ENCODE assay signal across 8 cellular contexts in the genomic region with DNA sequence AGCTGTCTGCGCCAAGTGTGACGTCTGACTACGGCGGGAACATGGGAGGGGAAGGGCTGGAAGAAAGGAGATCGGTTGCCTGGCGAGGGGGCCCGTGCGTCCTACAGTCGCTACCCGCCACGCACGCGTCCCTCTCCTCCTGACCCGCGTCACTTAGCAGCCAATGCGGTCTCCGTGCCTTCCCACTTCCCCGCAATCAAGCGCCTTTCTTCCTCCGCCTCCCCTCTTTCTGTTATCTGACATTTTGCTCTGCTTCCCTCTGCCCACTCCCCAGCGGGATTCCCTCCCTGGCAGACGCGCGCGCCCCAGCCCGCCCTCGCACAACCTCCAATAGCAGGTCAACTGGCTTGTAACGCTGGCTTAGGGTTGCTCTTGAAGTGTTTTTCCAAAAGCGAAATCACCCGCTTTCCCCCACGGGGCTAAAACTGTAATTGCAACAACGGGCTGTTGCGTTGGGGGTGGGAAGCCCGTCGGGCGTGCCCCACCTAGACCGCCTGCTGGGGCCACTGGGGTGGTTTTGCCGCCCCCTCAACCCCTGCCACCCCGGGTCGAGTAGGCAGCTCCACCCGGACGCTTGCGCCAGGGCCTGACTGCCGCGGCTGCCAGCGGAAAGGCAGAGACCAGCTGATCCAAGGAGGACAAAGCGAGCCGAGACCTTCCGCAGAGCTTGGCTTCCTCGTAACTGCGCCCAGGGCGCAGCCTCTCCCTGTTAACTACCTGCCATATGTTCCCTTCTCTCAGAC. TPM values are rescaled to one million over a fixed set of nuclear protein-coding genes. Genes with fewer than 3 reads are reported as not detected.
DNase-seq lines count a peak whose midpoint lies in the region; ATAC-seq and TF ChIP-seq lines count a peak whose summit lies in the region.

No MANE protein-coding gene starts in this region.

- peak overlapping the region; percentile 5 to 73 (median 46) for H3K4me3 ChIP-seq in adrenal gland

- WGBS in adrenal gland, 4 donors, result 1% methylated on average over 28 to 52 of the region's 52 CpGs

- peak in 1 of 6 experiments; percentile 7 for TF ChIP-seq CTCF in adrenal gland (IDR thresholded peaks at IDR 0.05)

- peak overlapping the region in 3 of 5 donors; percentile 4 to 75 (median 56) for H3K27ac ChIP-seq in adrenal gland

- peak in 1 of 2 donors; percentile 16 for TF ChIP-seq POLR2A in adrenal gland (IDR thresholded peaks at IDR 0.05)

- H3K9me3 ChIP-seq in adrenal gland (replicated peaks in 1 of 3), result no peaks in the 10 kb centered on the region

- H3K27me3 ChIP-seq in adrenal gland, result no peaks in the 10 kb centered on the region

- DNase-seq in EL, result peak; percentile 62
- peak; percentile 50 for DNase-seq in NOMO-1 treated with dmso at 0.1 percent for 144 hours (lab: John Stamatoyannopoulos, UW; ENCODE audit: unreplicated experiment)
- DNase-seq in adrenal gland, result peak; percentile 46 to 71 (median 53)
- peak; percentile 73 for DNase-seq in left ventricle myocardium superior
- DNase-seq in posterior vena cava (ENCODE audit: low spot score), result peak; percentile 87
- no peak for DNase-seq in COLO829 (ENCODE audit: low spot score)

- ATAC-seq in GM21381 (IDR thresholded peaks at IDR 0.05; ENCODE audit: unreplicated experiment) (peak; percentile 31), HG03571 (IDR thresholded peaks at IDR 0.05; ENCODE audit: unreplicated experiment) (peak; percentile 40), left ventricle myocardium superior (peak; percentile 68)

- H3K36me3 ChIP-seq in adrenal gland (replicated peaks in 1 of 2), result no peaks in the 10 kb centered on the region

- H3K4me1 ChIP-seq in adrenal gland (replicated peaks in 1 of 2), result no peaks in the 10 kb centered on the region

- intact Hi-C loops in adrenal gland (cut with DNase I) (loop anchor here in 1 of 2 donors (5.0 kb wide), 1 partner anchor 1025 kb away; no protein-coding TSS in a partner anchor), left ventricle myocardium superior (cut with micrococcal nuclease) (loop anchor here (10.0 kb wide), 1 partner anchor 713 kb away; no protein-coding TSS in a partner anchor), posterior vena cava (cut with DNase I) (loop anchor here (10.0 kb wide), 1 partner anchor 1023 kb away; no protein-coding TSS in a partner anchor)

RNA-seq across cellular contexts. Expression of a gene that starts 6.2 kb away (rescaled TPM):
- total RNA-seq in adrenal gland, result 10 to 100 TPM in 2 of 8 donors, 1 to 10 TPM in 6; 4.0 to 12.8 (median 6.7) TPM
- polyA plus RNA-seq in adrenal gland, result 1 to 10 TPM; 1.6 to 6.7 (median 2.9) TPM
- 10.0 TPM for total RNA-seq in left ventricle myocardium superior
- total RNA-seq in posterior vena cava, result 10 to 100 TPM in 1 of 2 donors, 1 to 10 TPM in 1; 7.4 to 10.3 TPM
